ENCODE assay signal across 11 cellular contexts in genomic region chr10:72218756-72219155, GRCh38. TPM values are rescaled to one million over a fixed set of nuclear protein-coding genes. Genes with fewer than 3 reads are reported as not detected.
A peak's percentile ranks its signal among the peaks of the same experiment; 100 is the strongest.
DNase-seq lines count a peak whose midpoint lies in the region; ATAC-seq and TF ChIP-seq lines count a peak whose summit lies in the region.
"Had no signal": no experiment of that assay in that cellular context is flagged by ENCODE, and none has a peak within 500 bp of the region (broad histone marks: within the 10 kb centered on the region; RNA-seq: fewer than 3 reads in every experiment).

No MANE protein-coding gene starts in this region.

- TF ChIP-seq CTCF in DOHH2 (IDR thresholded peaks at IDR 0.05; ENCODE audit: low read depth, low read length, poor library complexity, severe bottlenecking) = no peak
- no peak for TF ChIP-seq CTCF in gastroesophageal sphincter (IDR thresholded peaks at IDR 0.05)
- no peak for TF ChIP-seq CTCF in spleen (IDR thresholded peaks at IDR 0.05 in 8 of 11, conservative IDR thresholded peaks at IDR 0.05 in 3 of 11)

- H3K36me3 Mint-ChIP-seq in T-cell = peaks cover 9% of the 10 kb centered on the region

- H3K4me1 ChIP-seq in DOHH2 (ENCODE audit: control insufficient read depth, low read length) (peaks cover 55% of the 10 kb centered on the region), gastroesophageal sphincter (peaks cover 3 to 86% (median 27%) of the 10 kb centered on the region in 3 donors), spleen (peaks cover 58 to 92% (median 80%) of the 10 kb centered on the region in 6 donors), GM23248 (ENCODE audit: insufficient read depth) (peaks cover 16% of the 10 kb centered on the region; the same call in 1 of the 2 replicates)

- H3K36me3 ChIP-seq in DOHH2 (ENCODE audit: control insufficient read depth, low read length) = peaks cover 45% of the 10 kb centered on the region
- peaks cover 0 to 18% of the 10 kb centered on the region in 2 donors for H3K36me3 ChIP-seq in gastroesophageal sphincter
- H3K36me3 ChIP-seq in spleen = peaks cover 0 to 34% (median 17%) of the 10 kb centered on the region in 6 donors
- no peaks in the 10 kb centered on the region for H3K36me3 ChIP-seq in GM23248 (ENCODE audit: low read depth)

- H3K4me3 Mint-ChIP-seq in T-cell = peak overlapping the region; percentile 60 to 87 (median 66)

- TF ChIP-seq EP300 in gastroesophageal sphincter (IDR thresholded peaks at IDR 0.05) = no peak

- H4K20me1 ChIP-seq in DOHH2 (ENCODE audit: control insufficient read depth, insufficient read depth, low read depth, low read length) (peaks cover 9% of the 10 kb centered on the region), GM23248 (ENCODE audit: insufficient read depth) (no peaks in the 10 kb centered on the region)

- H3K9me3 Mint-ChIP-seq in T-cell = no peaks in the 10 kb centered on the region

- CTCF ChIA-PET in T-cell (lab: Charles Lee) = interaction anchor here (0.5 to 1.6 kb wide), 6 partner anchors 11 to 118 kb away, joined by 3 to 9 read pairs (median 3); no protein-coding TSS in a partner anchor

- H3F3A ChIP-seq in DOHH2 (ENCODE audit: control insufficient read depth, insufficient read depth) (peaks cover 25% of the 10 kb centered on the region), GM23248 (ENCODE audit: insufficient read depth) (no peaks in the 10 kb centered on the region; the same call in 1 of the 2 replicates)

- 8 to 17% methylated on average over 3 of the region's 3 CpGs for WGBS in gastroesophageal sphincter (ENCODE audit: low coverage in 1 of 2), 2 donors
- 29 to 40% (median 39%) methylated on average over 3 of the region's 3 CpGs for WGBS in spleen, 5 donors
- 63 to 79% methylated on average over 3 of the region's 3 CpGs for WGBS in GM23248 (ENCODE audit: low coverage in 1 of 2, low lambda C conversion rate in 2 of 2, missing lambda C conversion rate in 2 of 2), 2 experiments

- H2AFZ ChIP-seq in GM23248 = no peak overlapping the region

- in situ Hi-C loops in GM23248 (cut with MboI) = loop anchor here (25.0 kb wide), 1 partner anchor 281 kb away; no protein-coding TSS in a partner anchor

- peaks cover 83% of the 10 kb centered on the region for H3K79me2 ChIP-seq in DOHH2 (ENCODE audit: control insufficient read depth, low read length)
- H3K79me2 ChIP-seq in GM23248 (ENCODE audit: insufficient read depth) = peaks cover 55% of the 10 kb centered on the region

- no peaks in the 10 kb centered on the region for H3K27me3 Mint-ChIP-seq in T-cell

- DNase-seq in T-cell (peak in 2 of 34 experiments; percentile 7 to 8), spleen (no peak), GM23248 (no peak)
- DNase-seq in stimulated activated CD4-positive, alpha-beta T cell treated with anti-CD3 and anti-CD28 coated beads, Interleukin-12 subunit alpha, Interleukin-12 subunit beta, amount 100 ng/mL, for 4 hours = no peak
- DNase-seq: EL, NCI-H1105 had no signal

- peaks cover 50 to 67% (median 58%) of the 10 kb centered on the region in 3 donors for H3K4me1 Mint-ChIP-seq in T-cell

- H3K27me3 ChIP-seq in DOHH2 (ENCODE audit: control insufficient read depth, low read length) = no peaks in the 10 kb centered on the region
- H3K27me3 ChIP-seq in gastroesophageal sphincter = no peaks in the 10 kb centered on the region
- H3K27me3 ChIP-seq in spleen (replicated peaks in 1 of 7) = no peaks in the 10 kb centered on the region
- H3K27me3 ChIP-seq in GM23248 (replicated peaks; ENCODE audit: insufficient read depth) = no peaks in the 10 kb centered on the region

- H3K27ac Mint-ChIP-seq in T-cell = peak overlapping the region; percentile 88 to 91

- TF ChIP-seq POLR2A in gastroesophageal sphincter (IDR thresholded peaks at IDR 0.05) (no peak), spleen (IDR thresholded peaks at IDR 0.05) (no peak)

- peak overlapping the region; percentile 76 for H3K4me2 ChIP-seq in DOHH2 (ENCODE audit: low read length)
- no peak overlapping the region for H3K4me2 ChIP-seq in GM23248 (ENCODE audit: unreplicated experiment)

- ATAC-seq in T-cell (replicated peaks in 1 of 4) = no peak
- ATAC-seq in gastroesophageal sphincter = no peak
- no peak for ATAC-seq in GM18498 (IDR thresholded peaks at IDR 0.05; ENCODE audit: unreplicated experiment)
- no peak for ATAC-seq in GM21576 (IDR thresholded peaks at IDR 0.05; ENCODE audit: unreplicated experiment)

- intact Hi-C loops in spleen (cut with DNase I; ENCODE audit: low total_unique reads) = loop anchor here (10.0 kb wide), 1 partner anchor 56 kb away; the partner anchor contains the start of gene DDIT4

- H3K4me3 ChIP-seq in DOHH2 (ENCODE audit: low read length) = peak overlapping the region; percentile 55
- peak overlapping the region in 1 of 2 donors; percentile 9 for H3K4me3 ChIP-seq in gastroesophageal sphincter
- H3K4me3 ChIP-seq in spleen = peak overlapping the region in 4 of 8 donors; percentile 1 to 83 (median 36)
- H3K4me3 ChIP-seq in GM23248 = no peak overlapping the region
- H3K4me3 ChIP-seq: lung had no signal

- POLR2A ChIA-PET in T-cell (lab: Charles Lee) = interaction anchor here (0.9 to 1.1 kb wide), 3 partner anchors 55 to 146 kb away, joined by 3 read pairs; partner anchors contain the start of gene DDIT4 (in 2 of the 2)

- no peaks in the 10 kb centered on the region for H3K9me3 ChIP-seq in DOHH2 (ENCODE audit: control insufficient read depth, insufficient read depth, low read length)
- no peaks in the 10 kb centered on the region for H3K9me3 ChIP-seq in gastroesophageal sphincter
- no peaks in the 10 kb centered on the region for H3K9me3 ChIP-seq in spleen
- no peaks in the 10 kb centered on the region for H3K9me3 ChIP-seq in GM23248 (ENCODE audit: low read depth)

- no peaks in the 10 kb centered on the region for H3K9me2 ChIP-seq in DOHH2 (replicated peaks; ENCODE audit: control insufficient read depth, low read length)
- no peaks in the 10 kb centered on the region for H3K9me2 ChIP-seq in GM23248 (ENCODE audit: insufficient read depth)

- H3K9ac ChIP-seq in GM23248 = no peak overlapping the region

- peak overlapping the region; percentile 61 for H3K27ac ChIP-seq in DOHH2 (ENCODE audit: low read depth, low read length)
- peak overlapping the region; percentile 43 to 99 (median 86) for H3K27ac ChIP-seq in gastroesophageal sphincter
- H3K27ac ChIP-seq in spleen = peak overlapping the region; percentile 55 to 99 (median 96)
- no peak overlapping the region for H3K27ac ChIP-seq in GM23248

RNA-seq across cellular contexts. Expression of gene ASCC1, which starts 2.7 kb away (rescaled TPM):
- total RNA-seq in T-cell = 10 to 100 TPM; 15.7 to 24.1 (median 21.7) TPM
- total RNA-seq in gastroesophageal sphincter = 10 to 100 TPM; 24.4 to 42.4 (median 35.2) TPM
- total RNA-seq in spleen = 10 to 100 TPM; 23.7 to 41.7 (median 37.9) TPM
- polyA plus RNA-seq in spleen = 10 to 100 TPM; 11.9 to 22.0 (median 18.4) TPM
- 21.5 and 25.2 TPM in 2 replicates for total RNA-seq in GM23248 (2014; rRNA removed; shearing (Covaris generic))
- polyA plus RNA-seq in GM23248 (2016; fragmentation: Nextera tagmentation; extraction: Ambion mirVana) = 26.6 and 30.0 TPM in 2 replicates

RNA-seq across cellular contexts. Expression of gene ANAPC16, which starts 2.9 kb away (rescaled TPM):
- 100 to 1,000 TPM in 3 of 5 donors, 10 to 100 TPM in 2; 97.9 to 119 (median 106) TPM for total RNA-seq in T-cell
- 100 to 1,000 TPM; 133 to 196 (median 156) TPM for total RNA-seq in gastroesophageal sphincter
- total RNA-seq in spleen = 100 to 1,000 TPM in 3 of 7 donors, 10 to 100 TPM in 4; 70.8 to 115 (median 97.2) TPM
- polyA plus RNA-seq in spleen = 100 to 1,000 TPM; 182 to 239 (median 224) TPM
- 61.1 and 69.6 TPM in 2 replicates for total RNA-seq in GM23248 (2014; rRNA removed; shearing (Covaris generic))
- 97.9 and 101 TPM in 2 replicates for polyA plus RNA-seq in GM23248 (2016; fragmentation: Nextera tagmentation; extraction: Ambion mirVana)

RNA-seq across cellular contexts. Expression of gene DDIT4, which starts 55.0 kb away (rescaled TPM):
- total RNA-seq in T-cell = 100 to 1,000 TPM in 2 of 5 donors, 10 to 100 TPM in 3; 39.9 to 326 (median 52.1) TPM
- total RNA-seq in gastroesophageal sphincter = 100 to 1,000 TPM; 129 to 189 (median 133) TPM
- 100 to 1,000 TPM; 103 to 308 (median 249) TPM for total RNA-seq in spleen
- polyA plus RNA-seq in spleen = 100 to 1,000 TPM in 2 of 3 donors, 10 to 100 TPM in 1; 99.3 to 247 (median 209) TPM
- 188 and 199 TPM in 2 replicates for total RNA-seq in GM23248 (2014; rRNA removed; shearing (Covaris generic))
- polyA plus RNA-seq in GM23248 (2016; fragmentation: Nextera tagmentation; extraction: Ambion mirVana) = 144 and 155 TPM in 2 replicates
